Comparison of ENCODE assay signal across 13 cellular contexts in the genomic region with DNA sequence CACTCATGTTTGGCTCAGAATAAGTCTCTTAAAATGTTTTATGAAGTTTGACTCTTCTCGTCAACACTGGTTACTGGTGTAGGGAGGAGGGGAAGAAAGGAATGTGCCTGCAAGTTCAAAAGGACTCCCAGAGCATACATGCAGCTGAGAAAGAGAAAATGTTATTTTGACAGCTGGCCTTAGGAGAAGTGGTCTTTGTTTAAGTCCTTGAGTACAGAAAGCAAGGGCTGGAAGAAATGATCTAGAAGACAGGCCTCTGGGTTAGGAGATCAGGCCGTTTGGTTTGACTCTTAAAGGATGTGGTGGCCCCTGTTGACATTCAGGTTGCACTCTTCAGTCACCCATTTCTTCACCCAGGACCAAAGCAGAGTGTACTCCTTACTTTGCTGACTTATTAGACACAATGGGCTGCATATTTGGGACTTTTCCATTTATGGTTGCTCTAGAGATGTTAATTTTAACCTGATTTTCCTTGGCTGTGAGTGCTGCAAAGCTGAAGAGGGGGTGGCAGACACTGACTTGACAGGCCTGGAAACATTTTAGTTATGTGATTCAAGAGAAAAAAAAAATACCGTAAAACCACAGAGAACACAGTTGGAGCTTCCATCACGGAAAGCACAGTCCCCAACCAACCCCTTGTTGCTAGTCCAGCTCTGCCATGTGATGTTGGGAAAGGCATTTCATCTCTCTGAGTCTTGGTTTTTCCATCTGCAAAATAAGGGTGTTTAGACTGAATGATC.
DNase-seq lines count a peak whose midpoint lies in the region; ATAC-seq, FAIRE-seq and TF ChIP-seq lines count a peak whose summit lies in the region.
"Had no signal": no experiment of that assay in that cellular context is flagged by ENCODE, and none has a peak within 500 bp of the region (broad histone marks: within the 10 kb centered on the region; RNA-seq: fewer than 3 reads in every experiment).

No MANE protein-coding gene starts in this region.

- TF ChIP-seq EP300 in H1 (IDR thresholded peaks at IDR 0.05; ENCODE audit: borderline replicate concordance in 1 of 2, low read depth in 2 of 2, low read length in 2 of 2), result no peak

- peak overlapping the region; percentile 8; the same call in 1 of the 2 replicates for H2AFZ ChIP-seq in H1 (ENCODE audit: low read length)

- H3K27me3 Mint-ChIP-seq in mesothelial cell of epicardium (ENCODE audit: low read depth), result no peaks in the 10 kb centered on the region

- no peak overlapping the region for H4K8ac ChIP-seq in H1 (ENCODE audit: extremely low read depth, insufficient read depth, low read length)

- H3K36me3 Mint-ChIP-seq in mesothelial cell of epicardium, result no peaks in the 10 kb centered on the region

- H2BK5ac ChIP-seq in H1 (ENCODE audit: low read depth, low read length), result no peak overlapping the region

- no peak for TF ChIP-seq POLR2A in H1 (IDR thresholded peaks at IDR 0.05; ENCODE audit: control extremely low read depth in 1 of 2, low read depth in 2 of 2, low read length in 2 of 2)

- ATAC-seq in left cardiac atrium (peak; percentile 23 to 67), HG03342 (IDR thresholded peaks at IDR 0.05; ENCODE audit: unreplicated experiment) (no peak)

- no peak for TF ChIP-seq RAD21 in H1 (IDR thresholded peaks at IDR 0.05 in 1 of 2, conservative IDR thresholded peaks at IDR 0.05 in 1 of 2; ENCODE audit: low read depth in 2 of 2, low read length in 2 of 2)

- no peak overlapping the region for H2BK20ac ChIP-seq in H1 (ENCODE audit: low read length)

- H4K5ac ChIP-seq in H1 (ENCODE audit: insufficient read length, low read depth, low read length), result no peak overlapping the region

- no peak overlapping the region for H2AK5ac ChIP-seq in H1 (ENCODE audit: low read depth, low read length)

- H3K4me1 ChIP-seq in right atrium auricular region, result peaks cover 0 to 6% of the 10 kb centered on the region in 2 donors
- H3K4me1 ChIP-seq in H1 (replicated peaks in 1 of 4; ENCODE audit: control insufficient read depth in 3 of 4, insufficient read depth in 4 of 4, low read length in 3 of 4), result peaks cover 0 to 8% (median 0%) of the 10 kb centered on the region in 4 experiments; a peak in 2 of 7 replicates

- H3K9me3 ChIP-seq in right atrium auricular region, result no peaks in the 10 kb centered on the region
- H3K9me3 ChIP-seq in H1 (ENCODE audit: insufficient read depth in 2 of 2, low read depth in 1 of 2, low read length in 1 of 2), result no peaks in the 10 kb centered on the region
- H3K9me3 ChIP-seq: neutrophil had no signal

- H4K20me1 ChIP-seq in H1 (replicated peaks in 1 of 2; ENCODE audit: control insufficient read depth in 1 of 2, insufficient read depth in 2 of 2, low read length in 2 of 2), result no peaks in the 10 kb centered on the region

- no peak overlapping the region for H2BK120ac ChIP-seq in H1 (replicated peaks; ENCODE audit: low read depth, low read length)

- H3K56ac ChIP-seq in H1 (replicated peaks; ENCODE audit: insufficient read length, low read depth, low read length), result no peak overlapping the region

- intact Hi-C loops in left cardiac atrium (cut with DNase I), result no loop called here
- intact Hi-C loops in posterior vena cava (cut with DNase I), result loop anchor here in 1 of 2 donors (10.0 kb wide), 1 partner anchor 1572 kb away; no protein-coding TSS in a partner anchor

- no peak overlapping the region for H3K23ac ChIP-seq in H1 (ENCODE audit: insufficient read length)

- H3K18ac ChIP-seq in H1 (ENCODE audit: extremely low read depth, low read length), result no peak overlapping the region

- H3K27me3 ChIP-seq in right atrium auricular region (no peaks in the 10 kb centered on the region), H1 (replicated peaks in 1 of 4; ENCODE audit: control insufficient read depth in 3 of 4, extremely low read depth in 1 of 4, insufficient read depth in 3 of 4, low read length in 3 of 4) (peaks cover 0 to 1% (median 0%) of the 10 kb centered on the region in 4 experiments; a peak in 1 of 7 replicates)
- H3K27me3 ChIP-seq: neutrophil had no signal

- H3K9ac ChIP-seq in H1 (replicated peaks in 1 of 4; ENCODE audit: extremely low read depth in 1 of 4, low read depth in 3 of 4, low read length in 3 of 4), result no peak overlapping the region

- H3K9me3 Mint-ChIP-seq in mesothelial cell of epicardium, result no peaks in the 10 kb centered on the region
- H3K9me3 Mint-ChIP-seq: activated CD4-positive, alpha-beta T cell treated with anti-CD3 and anti-CD28 coated beads, Interleukin-2, amount 10 ng/mL, durations not matched to agents 7 days and 5 days had no signal

- WGBS in H1 (ENCODE audit: extremely low coverage in 1 of 2, insufficient coverage in 1 of 2, insufficient read length in 1 of 2, insufficient replicate concordance in 2 of 2, low coverage in 1 of 2, low lambda C conversion rate in 2 of 2, missing lambda C conversion rate in 1 of 2), 2 experiments, result 74% methylated on average over 4 of the region's 4 CpGs; no CpG with 5 or more reads in 1 of the 2 experiments

- DNase-seq in left cardiac atrium (no peak), right atrium auricular region (ENCODE audit: low spot score) (no peak), H1 (ENCODE audit: low read depth in 1 of 2, low spot score in 2 of 2) (no peak), mesothelial cell of epicardium (ENCODE audit: low spot score in 2 of 2, unreplicated experiment in 2 of 2) (no peak), mucosa of gallbladder (ENCODE audit: low spot score) (no peak), posterior vena cava (ENCODE audit: low spot score) (no peak), mesenteric fat pad (ENCODE audit: low spot score) (no peak)
- DNase-seq: activated CD4-positive, alpha-beta T cell treated with anti-CD3 and anti-CD28 coated beads, Interleukin-2, amount 10 ng/mL, durations not matched to agents 7 days and 5 days; activated naive CD4-positive, alpha-beta T cell; NK-92 treated with Interleukin-12 subunit alpha and Interleukin-12 subunit beta, amount 100 ng/mL, for 24 hours; stimulated activated CD4-positive, alpha-beta T cell treated with anti-CD3 and anti-CD28 coated beads, Interleukin-2, amount 100 ng/mL, for 48 hours had no signal

- H3K23me2 ChIP-seq in H1 (ENCODE audit: low read depth, low read length), result no peaks in the 10 kb centered on the region

- H3K4me1 Mint-ChIP-seq in mesothelial cell of epicardium, result peaks cover 23% of the 10 kb centered on the region
- H3K4me1 Mint-ChIP-seq: activated CD4-positive, alpha-beta T cell treated with anti-CD3 and anti-CD28 coated beads, Interleukin-2, amount 10 ng/mL, durations not matched to agents 7 days and 5 days had no signal

- H3K36me3 ChIP-seq in right atrium auricular region, result no peaks in the 10 kb centered on the region
- H3K36me3 ChIP-seq in H1 (ENCODE audit: control insufficient read depth in 2 of 4, insufficient read depth in 4 of 4, low read length in 3 of 4), result no peaks in the 10 kb centered on the region
- H3K36me3 ChIP-seq: neutrophil had no signal

- FAIRE-seq in H1 (lab: Jason Lieb, UNC), result no peak

- no peak for TF ChIP-seq CTCF in right atrium auricular region (IDR thresholded peaks at IDR 0.05)
- no peak for TF ChIP-seq CTCF in H1 (IDR thresholded peaks at IDR 0.05; ENCODE audit: control extremely low read depth in 1 of 3, insufficient read depth in 1 of 3, low read depth in 1 of 3, low read length in 3 of 3)
- TF ChIP-seq CTCF in mesothelial cell of epicardium (IDR thresholded peaks at IDR 0.05; ENCODE audit: unreplicated experiment), result no peak

- no peak overlapping the region for H3K4ac ChIP-seq in H1 (replicated peaks; ENCODE audit: insufficient read length, low read depth, low read length)

- H3K27ac ChIP-seq in right atrium auricular region, result peak overlapping the region in 1 of 2 donors; percentile 31
- H3K27ac ChIP-seq in H1 (ENCODE audit: low read depth, low read length), result no peak overlapping the region
- H3K27ac ChIP-seq: neutrophil had no signal

- H3K4me3 ChIP-seq in right atrium auricular region (no peak overlapping the region), H1 (ENCODE audit: extremely low read depth in 1 of 4, insufficient read depth in 2 of 4, low read depth in 3 of 4, low read length in 4 of 4) (no peak overlapping the region)

- no peak overlapping the region for H2BK12ac ChIP-seq in H1 (ENCODE audit: low read depth, low read length)

- H3K14ac ChIP-seq in H1 (ENCODE audit: insufficient read length), result no peak overlapping the region

- H3K4me3 Mint-ChIP-seq in mesothelial cell of epicardium, result peak overlapping the region; percentile 10
- H3K4me3 Mint-ChIP-seq: activated CD4-positive, alpha-beta T cell treated with anti-CD3 and anti-CD28 coated beads, Interleukin-2, amount 10 ng/mL, durations not matched to agents 7 days and 5 days had no signal

- H2BK15ac ChIP-seq in H1 (ENCODE audit: low read length), result no peak overlapping the region

- CTCF ChIA-PET in H1 (lab: Charles Lee; ENCODE audit: partially characterized antibody), result interaction anchor here (0.6 to 3.2 kb wide), 15 partner anchors 11 to 610 kb away, joined by 3 to 24 read pairs (median 4); no protein-coding TSS in a partner anchor

- H3K27ac Mint-ChIP-seq in mesothelial cell of epicardium, result peak overlapping the region; percentile 93
- H3K27ac Mint-ChIP-seq: activated CD4-positive, alpha-beta T cell treated with anti-CD3 and anti-CD28 coated beads, Interleukin-2, amount 10 ng/mL, durations not matched to agents 7 days and 5 days had no signal

- H3K4me2 ChIP-seq in H1 (ENCODE audit: insufficient read depth in 1 of 2, low read depth in 2 of 2, low read length in 2 of 2), result no peak overlapping the region; a peak in 1 of 4 replicates

- no peaks in the 10 kb centered on the region for H3K79me1 ChIP-seq in H1 (ENCODE audit: low read depth, low read length)

- POLR2A ChIA-PET in H1 (lab: Charles Lee; ENCODE audit: partially characterized antibody), result interaction anchor here (0.6 to 1.0 kb wide), 2 partner anchors 9 to 15 kb away, joined by 3 read pairs; no protein-coding TSS in a partner anchor

- H4K91ac ChIP-seq in H1 (replicated peaks; ENCODE audit: insufficient read length, low read length), result no peak overlapping the region

- H3K79me2 ChIP-seq in H1 (ENCODE audit: control insufficient read depth in 1 of 2, insufficient read depth in 2 of 2, low read length in 2 of 2), result no peaks in the 10 kb centered on the region

TF ChIP-seq in H1, 55 proteins besides CTCF, POLR2A, EP300 and RAD21 (continues in another document):
- no peak for TF ChIP-seq CEBPB (IDR thresholded peaks at IDR 0.05; ENCODE audit: low read depth, low read length)
- no peak for TF ChIP-seq KDM4A (IDR thresholded peaks at IDR 0.05; ENCODE audit: low read depth, low read length, severe bottlenecking)
- TF ChIP-seq JUND (IDR thresholded peaks at IDR 0.05; ENCODE audit: low read length), result no peak
- TF ChIP-seq NANOG (IDR thresholded peaks at IDR 0.05; ENCODE audit: insufficient read depth, low read depth, low read length, poor library complexity, severe bottlenecking), result no peak
